ENCODE assay signal across 1 cellular context in the genomic region with DNA sequence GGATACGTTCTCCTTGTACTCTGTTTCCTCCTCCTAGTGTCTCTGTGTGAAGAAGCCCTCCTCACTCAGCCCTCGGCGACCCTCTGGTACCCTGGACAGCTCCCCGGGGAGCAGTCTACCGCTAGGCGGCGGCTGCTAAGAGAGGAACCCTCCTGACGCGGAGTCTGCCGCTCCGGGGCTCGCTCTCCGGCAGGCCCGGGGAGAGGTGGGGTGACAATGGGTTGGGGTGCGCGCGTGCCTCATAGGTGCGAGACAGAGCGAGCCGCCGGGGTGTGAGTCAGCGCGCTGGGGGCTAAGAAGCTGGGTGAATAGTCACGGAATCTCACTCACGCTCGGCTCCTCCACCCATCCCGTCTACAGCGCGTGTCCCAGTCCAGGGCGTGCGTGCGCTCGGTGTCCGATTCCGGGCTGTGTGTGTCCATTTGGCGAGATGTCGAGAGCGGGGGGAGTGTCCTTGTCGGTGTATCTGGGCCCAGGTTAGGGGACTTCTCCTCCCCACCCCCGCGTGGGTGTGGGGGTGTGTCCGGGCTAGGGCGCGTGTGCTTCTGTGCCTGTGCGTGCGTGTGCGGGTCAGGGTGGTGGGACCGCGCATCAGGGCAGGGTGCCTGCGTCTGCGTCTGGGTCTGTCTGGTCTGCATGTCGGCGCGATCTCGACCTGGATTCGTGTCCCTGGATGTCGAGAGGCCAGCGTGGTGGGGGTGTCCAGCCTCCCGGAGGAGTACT.
TF ChIP-seq lines count a peak whose summit lies in the region.

No MANE protein-coding gene starts in this region.

TF ChIP-seq in WTC11, 78 proteins besides CTCF, POLR2A, EP300 and RAD21 (continued from another document and continues in another):
- TF ChIP-seq, protein P1, sequence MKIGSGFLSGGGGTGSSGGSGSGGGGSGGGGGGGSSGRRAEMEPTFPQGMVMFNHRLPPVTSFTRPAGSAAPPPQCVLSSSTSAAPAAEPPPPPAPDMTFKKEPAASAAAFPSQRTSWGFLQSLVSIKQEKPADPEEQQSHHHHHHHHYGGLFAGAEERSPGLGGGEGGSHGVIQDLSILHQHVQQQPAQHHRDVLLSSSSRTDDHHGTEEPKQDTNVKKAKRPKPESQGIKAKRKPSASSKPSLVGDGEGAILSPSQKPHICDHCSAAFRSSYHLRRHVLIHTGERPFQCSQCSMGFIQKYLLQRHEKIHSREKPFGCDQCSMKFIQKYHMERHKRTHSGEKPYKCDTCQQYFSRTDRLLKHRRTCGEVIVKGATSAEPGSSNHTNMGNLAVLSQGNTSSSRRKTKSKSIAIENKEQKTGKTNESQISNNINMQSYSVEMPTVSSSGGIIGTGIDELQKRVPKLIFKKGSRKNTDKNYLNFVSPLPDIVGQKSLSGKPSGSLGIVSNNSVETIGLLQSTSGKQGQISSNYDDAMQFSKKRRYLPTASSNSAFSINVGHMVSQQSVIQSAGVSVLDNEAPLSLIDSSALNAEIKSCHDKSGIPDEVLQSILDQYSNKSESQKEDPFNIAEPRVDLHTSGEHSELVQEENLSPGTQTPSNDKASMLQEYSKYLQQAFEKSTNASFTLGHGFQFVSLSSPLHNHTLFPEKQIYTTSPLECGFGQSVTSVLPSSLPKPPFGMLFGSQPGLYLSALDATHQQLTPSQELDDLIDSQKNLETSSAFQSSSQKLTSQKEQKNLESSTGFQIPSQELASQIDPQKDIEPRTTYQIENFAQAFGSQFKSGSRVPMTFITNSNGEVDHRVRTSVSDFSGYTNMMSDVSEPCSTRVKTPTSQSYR (CRISPR knock-in tag; IDR thresholded peaks at IDR 0.05): peak; percentile 86; the same call in 1 of the 2 replicates
- TF ChIP-seq ZNF423 (CRISPR knock-in tag; IDR thresholded peaks at IDR 0.05): peak; percentile 40; the same call in 1 of the 2 replicates
- TF ChIP-seq ZNF317 (CRISPR knock-in tag; IDR thresholded peaks at IDR 0.05; ENCODE audit: borderline replicate concordance, low read depth): no peak
- peak; percentile 75; the same call in 1 of the 2 replicates for TF ChIP-seq CREM (CRISPR knock-in tag; IDR thresholded peaks at IDR 0.05)
- TF ChIP-seq, protein P2, sequence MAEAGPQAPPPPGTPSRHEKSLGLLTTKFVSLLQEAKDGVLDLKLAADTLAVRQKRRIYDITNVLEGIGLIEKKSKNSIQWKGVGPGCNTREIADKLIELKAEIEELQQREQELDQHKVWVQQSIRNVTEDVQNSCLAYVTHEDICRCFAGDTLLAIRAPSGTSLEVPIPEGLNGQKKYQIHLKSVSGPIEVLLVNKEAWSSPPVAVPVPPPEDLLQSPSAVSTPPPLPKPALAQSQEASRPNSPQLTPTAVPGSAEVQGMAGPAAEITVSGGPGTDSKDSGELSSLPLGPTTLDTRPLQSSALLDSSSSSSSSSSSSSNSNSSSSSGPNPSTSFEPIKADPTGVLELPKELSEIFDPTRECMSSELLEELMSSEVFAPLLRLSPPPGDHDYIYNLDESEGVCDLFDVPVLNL (CRISPR knock-in tag; IDR thresholded peaks at IDR 0.05; ENCODE audit: borderline replicate concordance, low read depth): peak; percentile 84; the same call in 1 of the 2 replicates
- peak; percentile 91; the same call in 1 of the 2 replicates for TF ChIP-seq PREB (CRISPR knock-in tag; IDR thresholded peaks at IDR 0.05; ENCODE audit: borderline replicate concordance)
- TF ChIP-seq, protein P3, sequence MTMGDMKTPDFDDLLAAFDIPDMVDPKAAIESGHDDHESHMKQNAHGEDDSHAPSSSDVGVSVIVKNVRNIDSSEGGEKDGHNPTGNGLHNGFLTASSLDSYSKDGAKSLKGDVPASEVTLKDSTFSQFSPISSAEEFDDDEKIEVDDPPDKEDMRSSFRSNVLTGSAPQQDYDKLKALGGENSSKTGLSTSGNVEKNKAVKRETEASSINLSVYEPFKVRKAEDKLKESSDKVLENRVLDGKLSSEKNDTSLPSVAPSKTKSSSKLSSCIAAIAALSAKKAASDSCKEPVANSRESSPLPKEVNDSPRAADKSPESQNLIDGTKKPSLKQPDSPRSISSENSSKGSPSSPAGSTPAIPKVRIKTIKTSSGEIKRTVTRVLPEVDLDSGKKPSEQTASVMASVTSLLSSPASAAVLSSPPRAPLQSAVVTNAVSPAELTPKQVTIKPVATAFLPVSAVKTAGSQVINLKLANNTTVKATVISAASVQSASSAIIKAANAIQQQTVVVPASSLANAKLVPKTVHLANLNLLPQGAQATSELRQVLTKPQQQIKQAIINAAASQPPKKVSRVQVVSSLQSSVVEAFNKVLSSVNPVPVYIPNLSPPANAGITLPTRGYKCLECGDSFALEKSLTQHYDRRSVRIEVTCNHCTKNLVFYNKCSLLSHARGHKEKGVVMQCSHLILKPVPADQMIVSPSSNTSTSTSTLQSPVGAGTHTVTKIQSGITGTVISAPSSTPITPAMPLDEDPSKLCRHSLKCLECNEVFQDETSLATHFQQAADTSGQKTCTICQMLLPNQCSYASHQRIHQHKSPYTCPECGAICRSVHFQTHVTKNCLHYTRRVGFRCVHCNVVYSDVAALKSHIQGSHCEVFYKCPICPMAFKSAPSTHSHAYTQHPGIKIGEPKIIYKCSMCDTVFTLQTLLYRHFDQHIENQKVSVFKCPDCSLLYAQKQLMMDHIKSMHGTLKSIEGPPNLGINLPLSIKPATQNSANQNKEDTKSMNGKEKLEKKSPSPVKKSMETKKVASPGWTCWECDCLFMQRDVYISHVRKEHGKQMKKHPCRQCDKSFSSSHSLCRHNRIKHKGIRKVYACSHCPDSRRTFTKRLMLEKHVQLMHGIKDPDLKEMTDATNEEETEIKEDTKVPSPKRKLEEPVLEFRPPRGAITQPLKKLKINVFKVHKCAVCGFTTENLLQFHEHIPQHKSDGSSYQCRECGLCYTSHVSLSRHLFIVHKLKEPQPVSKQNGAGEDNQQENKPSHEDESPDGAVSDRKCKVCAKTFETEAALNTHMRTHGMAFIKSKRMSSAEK (CRISPR knock-in tag; IDR thresholded peaks at IDR 0.05; ENCODE audit: borderline replicate concordance): no peak
- TF ChIP-seq TCF7 (CRISPR knock-in tag; IDR thresholded peaks at IDR 0.05; ENCODE audit: low read depth): peak; percentile 89; the same call in 1 of the 2 replicates
- TF ChIP-seq MXD4 (CRISPR knock-in tag; IDR thresholded peaks at IDR 0.05; ENCODE audit: borderline replicate concordance): no peak
- TF ChIP-seq ZNF232 (CRISPR knock-in tag; IDR thresholded peaks at IDR 0.05): peak; percentile 96
- no peak for TF ChIP-seq ZNF671 (CRISPR knock-in tag; IDR thresholded peaks at IDR 0.05)
- TF ChIP-seq TEAD1 (CRISPR knock-in tag; IDR thresholded peaks at IDR 0.05): peak; percentile 95
- TF ChIP-seq, protein P4, sequence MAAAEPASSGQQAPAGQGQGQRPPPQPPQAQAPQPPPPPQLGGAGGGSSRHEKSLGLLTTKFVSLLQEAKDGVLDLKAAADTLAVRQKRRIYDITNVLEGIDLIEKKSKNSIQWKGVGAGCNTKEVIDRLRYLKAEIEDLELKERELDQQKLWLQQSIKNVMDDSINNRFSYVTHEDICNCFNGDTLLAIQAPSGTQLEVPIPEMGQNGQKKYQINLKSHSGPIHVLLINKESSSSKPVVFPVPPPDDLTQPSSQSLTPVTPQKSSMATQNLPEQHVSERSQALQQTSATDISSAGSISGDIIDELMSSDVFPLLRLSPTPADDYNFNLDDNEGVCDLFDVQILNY (CRISPR knock-in tag; IDR thresholded peaks at IDR 0.05): peak; percentile 69; the same call in 1 of the 2 replicates
- TF ChIP-seq NFE2L1 (CRISPR knock-in tag; IDR thresholded peaks at IDR 0.05): peak; percentile 93
- TF ChIP-seq, protein P5, sequence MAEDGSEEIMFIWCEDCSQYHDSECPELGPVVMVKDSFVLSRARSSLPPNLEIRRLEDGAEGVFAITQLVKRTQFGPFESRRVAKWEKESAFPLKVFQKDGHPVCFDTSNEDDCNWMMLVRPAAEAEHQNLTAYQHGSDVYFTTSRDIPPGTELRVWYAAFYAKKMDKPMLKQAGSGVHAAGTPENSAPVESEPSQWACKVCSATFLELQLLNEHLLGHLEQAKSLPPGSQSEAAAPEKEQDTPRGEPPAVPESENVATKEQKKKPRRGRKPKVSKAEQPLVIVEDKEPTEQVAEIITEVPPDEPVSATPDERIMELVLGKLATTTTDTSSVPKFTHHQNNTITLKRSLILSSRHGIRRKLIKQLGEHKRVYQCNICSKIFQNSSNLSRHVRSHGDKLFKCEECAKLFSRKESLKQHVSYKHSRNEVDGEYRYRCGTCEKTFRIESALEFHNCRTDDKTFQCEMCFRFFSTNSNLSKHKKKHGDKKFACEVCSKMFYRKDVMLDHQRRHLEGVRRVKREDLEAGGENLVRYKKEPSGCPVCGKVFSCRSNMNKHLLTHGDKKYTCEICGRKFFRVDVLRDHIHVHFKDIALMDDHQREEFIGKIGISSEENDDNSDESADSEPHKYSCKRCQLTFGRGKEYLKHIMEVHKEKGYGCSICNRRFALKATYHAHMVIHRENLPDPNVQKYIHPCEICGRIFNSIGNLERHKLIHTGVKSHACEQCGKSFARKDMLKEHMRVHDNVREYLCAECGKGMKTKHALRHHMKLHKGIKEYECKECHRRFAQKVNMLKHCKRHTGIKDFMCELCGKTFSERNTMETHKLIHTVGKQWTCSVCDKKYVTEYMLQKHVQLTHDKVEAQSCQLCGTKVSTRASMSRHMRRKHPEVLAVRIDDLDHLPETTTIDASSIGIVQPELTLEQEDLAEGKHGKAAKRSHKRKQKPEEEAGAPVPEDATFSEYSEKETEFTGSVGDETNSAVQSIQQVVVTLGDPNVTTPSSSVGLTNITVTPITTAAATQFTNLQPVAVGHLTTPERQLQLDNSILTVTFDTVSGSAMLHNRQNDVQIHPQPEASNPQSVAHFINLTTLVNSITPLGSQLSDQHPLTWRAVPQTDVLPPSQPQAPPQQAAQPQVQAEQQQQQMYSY (CRISPR knock-in tag; IDR thresholded peaks at IDR 0.05): no peak
- TF ChIP-seq, protein P6, sequence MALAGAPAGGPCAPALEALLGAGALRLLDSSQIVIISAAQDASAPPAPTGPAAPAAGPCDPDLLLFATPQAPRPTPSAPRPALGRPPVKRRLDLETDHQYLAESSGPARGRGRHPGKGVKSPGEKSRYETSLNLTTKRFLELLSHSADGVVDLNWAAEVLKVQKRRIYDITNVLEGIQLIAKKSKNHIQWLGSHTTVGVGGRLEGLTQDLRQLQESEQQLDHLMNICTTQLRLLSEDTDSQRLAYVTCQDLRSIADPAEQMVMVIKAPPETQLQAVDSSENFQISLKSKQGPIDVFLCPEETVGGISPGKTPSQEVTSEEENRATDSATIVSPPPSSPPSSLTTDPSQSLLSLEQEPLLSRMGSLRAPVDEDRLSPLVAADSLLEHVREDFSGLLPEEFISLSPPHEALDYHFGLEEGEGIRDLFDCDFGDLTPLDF (CRISPR knock-in tag; IDR thresholded peaks at IDR 0.05): peak; percentile 85; the same call in 1 of the 2 replicates
- TF ChIP-seq NFATC4 (CRISPR knock-in tag; IDR thresholded peaks at IDR 0.05): no peak
- peak; percentile 90 for TF ChIP-seq NR1H2 (CRISPR knock-in tag; IDR thresholded peaks at IDR 0.05)
- TF ChIP-seq SOX15 (CRISPR knock-in tag; IDR thresholded peaks at IDR 0.05): no peak
- TF ChIP-seq OVOL2 (CRISPR knock-in tag; IDR thresholded peaks at IDR 0.05; ENCODE audit: borderline replicate concordance): no peak
- no peak for TF ChIP-seq GTF2I (CRISPR knock-in tag; conservative IDR thresholded peaks at IDR 0.05)
- TF ChIP-seq ZNF416 (CRISPR knock-in tag; IDR thresholded peaks at IDR 0.05): no peak
- 0 out of 2 replicates have a peak, but pooled peaks have one; percentile 6 for TF ChIP-seq ZNF121 (CRISPR knock-in tag; IDR thresholded peaks at IDR 0.05)
- TF ChIP-seq HMGA2 (CRISPR knock-in tag; IDR thresholded peaks at IDR 0.05): no peak
- no peak for TF ChIP-seq IRF2 (CRISPR knock-in tag; IDR thresholded peaks at IDR 0.05; ENCODE audit: borderline replicate concordance, low read depth)
- TF ChIP-seq CDX4 (CRISPR knock-in tag; IDR thresholded peaks at IDR 0.05; ENCODE audit: borderline replicate concordance): no peak
- TF ChIP-seq ZNF138 (CRISPR knock-in tag; conservative IDR thresholded peaks at IDR 0.05): 0 out of 2 replicates have a peak, but pooled peaks have one; percentile 47
- TF ChIP-seq TEAD4 (CRISPR knock-in tag; IDR thresholded peaks at IDR 0.05): peak; percentile 52; the same call in 1 of the 2 replicates
- TF ChIP-seq ZNF425 (CRISPR knock-in tag; conservative IDR thresholded peaks at IDR 0.05): no peak
- no peak for TF ChIP-seq GABPB1 (CRISPR knock-in tag; IDR thresholded peaks at IDR 0.05)
- no peak; the same call in 1 of the 2 replicates for TF ChIP-seq ELF4 (CRISPR knock-in tag; IDR thresholded peaks at IDR 0.05; ENCODE audit: low read depth)
- TF ChIP-seq, protein P7, sequence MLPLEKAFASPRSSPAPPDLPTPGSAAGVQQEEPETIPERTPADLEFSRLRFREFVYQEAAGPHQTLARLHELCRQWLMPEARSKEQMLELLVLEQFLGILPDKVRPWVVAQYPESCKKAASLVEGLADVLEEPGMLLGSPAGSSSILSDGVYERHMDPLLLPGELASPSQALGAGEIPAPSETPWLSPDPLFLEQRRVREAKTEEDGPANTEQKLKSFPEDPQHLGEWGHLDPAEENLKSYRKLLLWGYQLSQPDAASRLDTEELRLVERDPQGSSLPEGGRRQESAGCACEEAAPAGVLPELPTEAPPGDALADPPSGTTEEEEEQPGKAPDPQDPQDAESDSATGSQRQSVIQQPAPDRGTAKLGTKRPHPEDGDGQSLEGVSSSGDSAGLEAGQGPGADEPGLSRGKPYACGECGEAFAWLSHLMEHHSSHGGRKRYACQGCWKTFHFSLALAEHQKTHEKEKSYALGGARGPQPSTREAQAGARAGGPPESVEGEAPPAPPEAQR (CRISPR knock-in tag; IDR thresholded peaks at IDR 0.05): no peak
- TF ChIP-seq ATF1 (CRISPR knock-in tag; IDR thresholded peaks at IDR 0.05): no peak
